ENCODE assay signal across 15 cellular contexts in genomic region chr2:125656190-125656589, GRCh38.
DNase-seq lines count a peak whose midpoint lies in the region; TF ChIP-seq lines count a peak whose summit lies in the region.
"Had no signal": no experiment of that assay in that cellular context is flagged by ENCODE, and none has a peak within 500 bp of the region (broad histone marks: within the 10 kb centered on the region; RNA-seq: fewer than 3 reads in every experiment).

No MANE protein-coding gene starts in this region.

- H3T11ph ChIP-seq in H9 (ENCODE audit: low read length): no peak overlapping the region

- H3K23me2 ChIP-seq in H9 (ENCODE audit: insufficient read length, low read depth, low read length, poor library complexity, severe bottlenecking): no peaks in the 10 kb centered on the region

- H4K5ac ChIP-seq in H9 (ENCODE audit: insufficient read length, low read depth, low read length): no peak overlapping the region

- H3K27ac Mint-ChIP-seq in H9 (no peak overlapping the region), neural progenitor cell (no peak overlapping the region)
- H3K27ac Mint-ChIP-seq in activated naive CD8-positive, alpha-beta T cell treated with anti-CD3 and anti-CD28 coated beads for 36 hours: no peak overlapping the region
- H3K27ac Mint-ChIP-seq: CD4-positive, alpha-beta memory T cell had no signal

- no peak overlapping the region for H3K18ac ChIP-seq in H9 (ENCODE audit: insufficient read length, low read depth, low read length)

- H2BK120ac ChIP-seq in H9 (ENCODE audit: low read depth, low read length, poor library complexity, severe bottlenecking): no peak overlapping the region

- H3K79me1 ChIP-seq in H9 (ENCODE audit: insufficient read depth, low read depth, low read length, poor library complexity, severe bottlenecking): no peaks in the 10 kb centered on the region

- H4K20me1 ChIP-seq in H9 (ENCODE audit: control insufficient read depth, insufficient read depth, insufficient read length): no peaks in the 10 kb centered on the region
- no peaks in the 10 kb centered on the region for H4K20me1 ChIP-seq in OCI-LY7 (ENCODE audit: insufficient read depth, low read length)
- no peaks in the 10 kb centered on the region for H4K20me1 ChIP-seq in neural progenitor cell (ENCODE audit: low read depth)

- no peaks in the 10 kb centered on the region for H3K9me3 ChIP-seq in H9 (ENCODE audit: control insufficient read depth, low read depth, low read length)
- H3K9me3 ChIP-seq in OCI-LY7 (ENCODE audit: low read length): no peaks in the 10 kb centered on the region
- H3K9me3 ChIP-seq in neural progenitor cell (ENCODE audit: low read depth): no peaks in the 10 kb centered on the region
- H3K9me3 ChIP-seq: Peyer's patch had no signal

- H3K14ac ChIP-seq in H9 (ENCODE audit: insufficient read depth, low read length): no peak overlapping the region

- H3K36me3 Mint-ChIP-seq in H9 (ENCODE audit: insufficient read depth in 1 of 3, low read depth in 3 of 3) (no peaks in the 10 kb centered on the region), neural progenitor cell (no peaks in the 10 kb centered on the region)
- H3K36me3 Mint-ChIP-seq in activated naive CD8-positive, alpha-beta T cell treated with anti-CD3 and anti-CD28 coated beads for 36 hours: no peaks in the 10 kb centered on the region
- H3K36me3 Mint-ChIP-seq: CD4-positive, alpha-beta memory T cell had no signal

- no peak overlapping the region for H3K4me3 Mint-ChIP-seq in H9
- H3K4me3 Mint-ChIP-seq in neural progenitor cell: no peak overlapping the region
- H3K4me3 Mint-ChIP-seq in activated naive CD8-positive, alpha-beta T cell treated with anti-CD3 and anti-CD28 coated beads for 36 hours: no peak overlapping the region
- H3K4me3 Mint-ChIP-seq: CD4-positive, alpha-beta memory T cell had no signal

- CTCF ChIA-PET in OCI-LY7 (lab: Charles Lee; ENCODE audit: unreplicated experiment): no interaction called here

- no TSS peak for BruUV-seq in OCI-LY7 (replicated peaks; lab: Mats Ljungman, UMichigan)

- no peak overlapping the region for H4K91ac ChIP-seq in H9 (ENCODE audit: insufficient read length, low read depth, low read length)

- H3K4me3 ChIP-seq in OCI-LY7 (ENCODE audit: low read depth, low read length, poor library complexity, severe bottlenecking) (no peak overlapping the region), neural progenitor cell (no peak overlapping the region)
- H3K4me3 ChIP-seq: GM12878, Peyer's patch had no signal

- H2BK12ac ChIP-seq in H9 (ENCODE audit: insufficient read length, low read depth, low read length): no peak overlapping the region

- H3K4me1 Mint-ChIP-seq in H9: peaks cover 4 to 9% of the 10 kb centered on the region in 2 experiments
- peaks cover 16% of the 10 kb centered on the region for H3K4me1 Mint-ChIP-seq in neural progenitor cell
- H3K4me1 Mint-ChIP-seq in activated naive CD8-positive, alpha-beta T cell treated with anti-CD3 and anti-CD28 coated beads for 36 hours: no peaks in the 10 kb centered on the region
- H3K4me1 Mint-ChIP-seq: CD4-positive, alpha-beta memory T cell had no signal

- intact Hi-C loops in OCI-LY7 (cut with micrococcal nuclease; ENCODE audit: unreplicated experiment): no loop called here

- H3K4me2 ChIP-seq in H9 (ENCODE audit: insufficient read depth, insufficient read length, low read length) (no peak overlapping the region), OCI-LY7 (ENCODE audit: low read length) (no peak overlapping the region), neural progenitor cell (no peak overlapping the region)

- POLR2A ChIA-PET in OCI-LY7 (lab: Charles Lee): no interaction called here

- H3K9ac ChIP-seq in H9 (ENCODE audit: extremely low read depth, insufficient read length, low read length) (no peak overlapping the region), neural progenitor cell (no peak overlapping the region)

- no peak overlapping the region for H3K56ac ChIP-seq in H9 (ENCODE audit: insufficient read length, low read depth, low read length)

- no peak overlapping the region for H2BK15ac ChIP-seq in H9 (ENCODE audit: low read depth, low read length)

- H3K9me2 ChIP-seq in OCI-LY7 (ENCODE audit: insufficient read depth, low read length): no peaks in the 10 kb centered on the region

- peaks cover 14% of the 10 kb centered on the region for H3F3A ChIP-seq in neural progenitor cell (ENCODE audit: low read depth)

- no peak overlapping the region for H3K23ac ChIP-seq in H9 (ENCODE audit: insufficient read length, low read depth, low read length)

- H2BK5ac ChIP-seq in H9 (ENCODE audit: insufficient read length, low read length): no peak overlapping the region

- H3K79me2 ChIP-seq in H9 (ENCODE audit: insufficient read depth, low read length): no peaks in the 10 kb centered on the region
- H3K79me2 ChIP-seq in OCI-LY7 (ENCODE audit: insufficient read depth, low read depth, low read length): no peaks in the 10 kb centered on the region
- H3K79me2 ChIP-seq in neural progenitor cell (ENCODE audit: low read depth): no peaks in the 10 kb centered on the region

- no CpG with 5 or more reads among the region's 1 CpG for WGBS in H9 (ENCODE audit: extremely low coverage, insufficient read length, low lambda C conversion rate)

- H3K27ac ChIP-seq in H9 (ENCODE audit: insufficient read length, low read depth, low read length): no peak overlapping the region
- H3K27ac ChIP-seq in OCI-LY7 (ENCODE audit: low read depth, low read length, poor library complexity, severe bottlenecking): no peak overlapping the region
- no peak overlapping the region for H3K27ac ChIP-seq in neural progenitor cell
- H3K27ac ChIP-seq: Peyer's patch had no signal

- H3K4me1 ChIP-seq in H9 (ENCODE audit: insufficient read depth, low read length): no peaks in the 10 kb centered on the region; the same call in 1 of the 2 replicates
- H3K4me1 ChIP-seq in OCI-LY7 (ENCODE audit: insufficient read depth, low read length, poor library complexity, severe bottlenecking): no peaks in the 10 kb centered on the region
- H3K4me1 ChIP-seq in neural progenitor cell: peaks cover 6% of the 10 kb centered on the region
- H3K4me1 ChIP-seq: Peyer's patch had no signal

- peak; percentile 63 for TF ChIP-seq CTCF in H9 (conservative IDR thresholded peaks at IDR 0.05)
- TF ChIP-seq CTCF in OCI-LY7 (conservative IDR thresholded peaks at IDR 0.05; ENCODE audit: low read length): peak; percentile 49
- TF ChIP-seq CTCF in neural progenitor cell (IDR thresholded peaks at IDR 0.05): peak; percentile 30

- H2AK5ac ChIP-seq in H9 (ENCODE audit: insufficient read length, low read length): no peak overlapping the region

- H3K27me3 ChIP-seq in H9 (ENCODE audit: insufficient read depth, low read length) (no peaks in the 10 kb centered on the region), neural progenitor cell (no peaks in the 10 kb centered on the region)
- H3K27me3 ChIP-seq: Peyer's patch had no signal

- H4K8ac ChIP-seq in H9 (replicated peaks; ENCODE audit: insufficient read length, low read depth, low read length): no peak overlapping the region

- no peak overlapping the region for H2BK20ac ChIP-seq in H9 (ENCODE audit: low read depth, low read length, poor library complexity, severe bottlenecking)

- DNase-seq in NCI-H2227 (lab: John Stamatoyannopoulos, UW; ENCODE audit: unreplicated experiment) (peak; percentile 22), NCI-H2227 treated with DMSO at 0.1 percent for 48 hours (lab: John Stamatoyannopoulos, UW) (no peak), H9 (no peak), OCI-LY7 (ENCODE audit: low spot score) (no peak), neural progenitor cell (ENCODE audit: low spot score) (no peak), superior temporal gyrus (ENCODE audit: extremely low spot score) (no peak), iPS-NIHi7 (ENCODE audit: extremely low spot score) (no peak)
- DNase-seq in activated naive CD8-positive, alpha-beta T cell treated with anti-CD3 and anti-CD28 coated beads for 36 hours: no peak
- DNase-seq: CD4-positive, alpha-beta memory T cell; NCI-H1092; NCI-H187; NCI-H524 treated with DMSO at 0.1 percent for 48 hours; Peyer's patch; Right ventricle myocardium superior had no signal

- peaks cover 0 to 3% of the 10 kb centered on the region in 2 experiments; a peak in 1 of 5 replicates for H3K9me3 Mint-ChIP-seq in H9
- H3K9me3 Mint-ChIP-seq in neural progenitor cell: no peaks in the 10 kb centered on the region
- H3K9me3 Mint-ChIP-seq in activated naive CD8-positive, alpha-beta T cell treated with anti-CD3 and anti-CD28 coated beads for 36 hours: no peaks in the 10 kb centered on the region

- no peak overlapping the region for H3K4ac ChIP-seq in H9 (ENCODE audit: low read depth, low read length)

- H3K27me3 Mint-ChIP-seq in H9 (ENCODE audit: low read depth): no peaks in the 10 kb centered on the region
- no peaks in the 10 kb centered on the region for H3K27me3 Mint-ChIP-seq in neural progenitor cell (ENCODE audit: insufficient read depth, low read depth)
- no peaks in the 10 kb centered on the region for H3K27me3 Mint-ChIP-seq in activated naive CD8-positive, alpha-beta T cell treated with anti-CD3 and anti-CD28 coated beads for 36 hours
- H3K27me3 Mint-ChIP-seq: CD4-positive, alpha-beta memory T cell had no signal

- H2AFZ ChIP-seq in H9 (ENCODE audit: low read length) (no peak overlapping the region), OCI-LY7 (ENCODE audit: low read length) (no peak overlapping the region), neural progenitor cell (replicated peaks) (no peak overlapping the region)

- H3K36me3 ChIP-seq in OCI-LY7 (ENCODE audit: insufficient read depth, low read length) (no peaks in the 10 kb centered on the region), neural progenitor cell (no peaks in the 10 kb centered on the region)
- H3K36me3 ChIP-seq: Peyer's patch had no signal
